17 cellular contexts compared by ENCODE assay signal in genomic region chr6:6751197-6751596, GRCh38.
DNase-seq lines count a peak whose midpoint lies in the region; ATAC-seq and TF ChIP-seq lines count a peak whose summit lies in the region.
"Had no signal": no experiment of that assay in that cellular context is flagged by ENCODE, and none has a peak within 500 bp of the region (broad histone marks: within the 10 kb centered on the region; RNA-seq: fewer than 3 reads in every experiment).

No MANE protein-coding gene starts in this region.

- H3K4me3 ChIP-seq in right atrium auricular region: no peak overlapping the region
- H3K4me3 ChIP-seq in colonic mucosa: no peak overlapping the region
- no peak overlapping the region for H3K4me3 ChIP-seq in osteoblast (ENCODE audit: insufficient read depth, low read length)
- H3K4me3 ChIP-seq in vagina: no peak overlapping the region
- no peak overlapping the region for H3K4me3 ChIP-seq in Karpas-422 (ENCODE audit: low read length)
- no peak overlapping the region for H3K4me3 ChIP-seq in body of pancreas
- H3K4me3 ChIP-seq: dorsolateral prefrontal cortex, SJSA1 had no signal

- 76 to 80% methylated on average over 1 to 2 of the region's 2 CpGs for WGBS in body of pancreas, 2 donors

- H4K20me1 ChIP-seq in osteoblast (ENCODE audit: insufficient read depth, low read length) (no peaks in the 10 kb centered on the region), Karpas-422 (ENCODE audit: insufficient read depth, low read depth, low read length) (no peaks in the 10 kb centered on the region)

- H3K27me3 ChIP-seq in right atrium auricular region: no peaks in the 10 kb centered on the region
- H3K27me3 ChIP-seq in colonic mucosa: no peaks in the 10 kb centered on the region
- no peaks in the 10 kb centered on the region for H3K27me3 ChIP-seq in osteoblast (ENCODE audit: insufficient read depth, low read length)
- H3K27me3 ChIP-seq in vagina: no peaks in the 10 kb centered on the region
- H3K27me3 ChIP-seq in Karpas-422 (ENCODE audit: low read length): no peaks in the 10 kb centered on the region
- no peaks in the 10 kb centered on the region for H3K27me3 ChIP-seq in body of pancreas
- H3K27me3 ChIP-seq: SJSA1 had no signal

- no peak for TF ChIP-seq POLR2A in vagina (IDR thresholded peaks at IDR 0.05)
- TF ChIP-seq POLR2A in body of pancreas (IDR thresholded peaks at IDR 0.05): no peak

- H3K9me2 ChIP-seq in Karpas-422 (replicated peaks; ENCODE audit: insufficient read depth, low read length): no peaks in the 10 kb centered on the region

- H3K36me3 ChIP-seq in right atrium auricular region (no peaks in the 10 kb centered on the region), colonic mucosa (no peaks in the 10 kb centered on the region), osteoblast (ENCODE audit: insufficient read depth, low read length) (no peaks in the 10 kb centered on the region), vagina (no peaks in the 10 kb centered on the region), Karpas-422 (ENCODE audit: insufficient read depth, low read length) (no peaks in the 10 kb centered on the region), body of pancreas (replicated peaks in 1 of 2; ENCODE audit: insufficient read depth in 1 of 2, low read depth in 2 of 2) (no peaks in the 10 kb centered on the region)
- H3K36me3 ChIP-seq: SJSA1 had no signal

- ATAC-seq in Right ventricle myocardium inferior: no peak
- ATAC-seq in GM21529 (IDR thresholded peaks at IDR 0.05; ENCODE audit: unreplicated experiment): no peak
- ATAC-seq in body of pancreas: no peak
- ATAC-seq: natural killer cell had no signal

- H3K79me2 ChIP-seq in osteoblast (ENCODE audit: insufficient read depth, low read length) (no peaks in the 10 kb centered on the region), Karpas-422 (ENCODE audit: low read length) (no peaks in the 10 kb centered on the region)

- H3K9me3 ChIP-seq in right atrium auricular region: no peaks in the 10 kb centered on the region
- no peaks in the 10 kb centered on the region for H3K9me3 ChIP-seq in colonic mucosa
- H3K9me3 ChIP-seq in osteoblast (ENCODE audit: low read depth, low read length): no peaks in the 10 kb centered on the region
- H3K9me3 ChIP-seq in vagina: no peaks in the 10 kb centered on the region
- H3K9me3 ChIP-seq in Karpas-422 (ENCODE audit: low read length): no peaks in the 10 kb centered on the region
- H3K9me3 ChIP-seq in body of pancreas: no peaks in the 10 kb centered on the region
- H3K9me3 ChIP-seq: SJSA1 had no signal

- peak overlapping the region; percentile 76 for H3K4me2 ChIP-seq in osteoblast (ENCODE audit: insufficient read depth, low read length)
- H3K4me2 ChIP-seq in Karpas-422 (ENCODE audit: low read depth, low read length, poor library complexity, severe bottlenecking): no peak overlapping the region

- H3K27ac ChIP-seq in right atrium auricular region (peak overlapping the region; percentile 84 to 91), colonic mucosa (peak overlapping the region; percentile 90), osteoblast (ENCODE audit: low read depth, low read length) (no peak overlapping the region), vagina (peak overlapping the region; percentile 17), Karpas-422 (ENCODE audit: low read length) (no peak overlapping the region), body of pancreas (peak overlapping the region in 1 of 4 donors; percentile 4)
- H3K27ac ChIP-seq: SJSA1 had no signal

- H3K4me1 ChIP-seq in right atrium auricular region: peaks cover 0 to 53% of the 10 kb centered on the region in 2 donors
- peaks cover 10% of the 10 kb centered on the region for H3K4me1 ChIP-seq in colonic mucosa
- H3K4me1 ChIP-seq in osteoblast (ENCODE audit: insufficient read depth, low read length): peaks cover 15% of the 10 kb centered on the region
- H3K4me1 ChIP-seq in vagina: peaks cover 35% of the 10 kb centered on the region
- no peaks in the 10 kb centered on the region for H3K4me1 ChIP-seq in Karpas-422 (ENCODE audit: low read length)
- peaks cover 20% of the 10 kb centered on the region for H3K4me1 ChIP-seq in body of pancreas

- no peak for TF ChIP-seq CTCF in right atrium auricular region (IDR thresholded peaks at IDR 0.05)
- no peak for TF ChIP-seq CTCF in colonic mucosa (IDR thresholded peaks at IDR 0.05)
- no peak for TF ChIP-seq CTCF in osteoblast (IDR thresholded peaks at IDR 0.05; ENCODE audit: extremely low read depth, low read depth, low read length)
- TF ChIP-seq CTCF in vagina (IDR thresholded peaks at IDR 0.05): no peak
- TF ChIP-seq CTCF in body of pancreas (IDR thresholded peaks at IDR 0.05): no peak

- intact Hi-C loops in Right ventricle myocardium inferior (cut with DNase I) (no loop called here), colonic mucosa (cut with DNase I) (no loop called here), vagina (cut with DNase I) (no loop called here), body of pancreas (cut with DNase I) (no loop called here)

- H2AFZ ChIP-seq in osteoblast (ENCODE audit: low read length): peak overlapping the region; percentile 68
- no peak overlapping the region for H2AFZ ChIP-seq in Karpas-422 (ENCODE audit: low read length)

- H3K9ac ChIP-seq in colonic mucosa (ENCODE audit: low read depth in 2 of 2, low read length in 2 of 2) (peak overlapping the region; percentile 70 to 75), Karpas-422 (ENCODE audit: low read length) (no peak overlapping the region)

- DNase-seq in right atrium auricular region (ENCODE audit: low spot score) (no peak), Right ventricle myocardium inferior (ENCODE audit: missing footprints) (no peak), colonic mucosa (no peak), osteoblast (ENCODE audit: insufficient read length, low spot score, missing footprints) (no peak), vagina (ENCODE audit: extremely low spot score in 2 of 2) (no peak), Karpas-422 (no peak), body of pancreas (no peak)
- DNase-seq: activated CD4-positive, CD25-positive, alpha-beta regulatory T cell; activated T-cell treated with anti-CD3 and anti-CD28 coated beads for 4 hours; DMS79; dorsolateral prefrontal cortex; islet precursor cell; natural killer cell; NCI-H2029 treated with DMSO at 0.1 percent for 48 hours; NCI-H774 had no signal

Comparison
In these comparisons a context has a peak if more than half of its experiments do, and no peak if none do; other contexts are left out.
1. H3K27ac ChIP-seq: peak in right atrium auricular region (2 of 2), colonic mucosa (single experiment) and vagina (single experiment); none in osteoblast (single experiment) and Karpas-422 (single experiment).